Comparison of ENCODE assay signal across 8 cellular contexts in genomic region chr3:39141211-39141995, GRCh38. TPM values are rescaled to one million over a fixed set of nuclear protein-coding genes. Genes with fewer than 3 reads are reported as not detected.
DNase-seq lines count a peak whose midpoint lies in the region; ATAC-seq and TF ChIP-seq lines count a peak whose summit lies in the region.

No MANE protein-coding gene starts in this region.

- peak overlapping the region; percentile 68 for H3K27ac Mint-ChIP-seq in activated naive CD4-positive, alpha-beta T cell treated with anti-CD3 and anti-CD28 coated beads, Interleukin-2, amount 10 ng/mL, durations not matched to agents 7 days and 5 days
- peak overlapping the region; percentile 59 for H3K27ac Mint-ChIP-seq in MCF 10A (ENCODE audit: low read depth, unreplicated experiment)

- H3K4me1 ChIP-seq in lung (ENCODE audit: control insufficient read depth in 2 of 2, insufficient read depth in 2 of 2, low read length in 2 of 2) (peaks cover 17 to 52% of the 10 kb centered on the region in 2 donors), vagina (peaks cover 62% of the 10 kb centered on the region)

- POLR2A ChIA-PET in MCF 10A (lab: Yijun Ruan, JAX): interaction anchor here (0.6 to 2.0 kb wide), 10 partner anchors 8 to 231 kb away, joined by 3 to 8 read pairs (median 4); partner anchors contain the start of genes GORASP1 and TTC21A

- no peaks in the 10 kb centered on the region for H3K9me3 ChIP-seq in lung (ENCODE audit: control insufficient read depth in 2 of 2, insufficient read depth in 1 of 2, low read length in 1 of 2)
- no peaks in the 10 kb centered on the region for H3K9me3 ChIP-seq in vagina
- no peaks in the 10 kb centered on the region for H3K9me3 ChIP-seq in MG63

- no peak for TF ChIP-seq POLR2A in vagina (IDR thresholded peaks at IDR 0.05)

- peaks cover 48% of the 10 kb centered on the region for H3K36me3 Mint-ChIP-seq in activated naive CD4-positive, alpha-beta T cell treated with anti-CD3 and anti-CD28 coated beads, Interleukin-2, amount 10 ng/mL, durations not matched to agents 7 days and 5 days
- H3K36me3 Mint-ChIP-seq in MCF 10A (ENCODE audit: insufficient read depth, unreplicated experiment): peaks cover 41% of the 10 kb centered on the region

- no TSS peak for BruUV-seq in MCF 10A (replicated peaks; lab: Mats Ljungman, UMichigan)

- CTCF ChIA-PET in activated naive CD4-positive, alpha-beta T cell treated with anti-CD3 and anti-CD28 coated beads, Interleukin-2, amount 10 ng/mL, durations not matched to agents 7 days and 5 days (lab: Charles Lee): no interaction called here
- CTCF ChIA-PET in MCF 10A (lab: Yijun Ruan, JAX): interaction anchor here (0.5 to 2.2 kb wide), 11 partner anchors 13 to 1887 kb away, joined by 3 to 9 read pairs (median 5); partner anchors contain the start of genes GORASP1 and TTC21A

- TF ChIP-seq CTCF in MCF 10A (IDR thresholded peaks at IDR 0.05; ENCODE audit: unreplicated experiment): no peak
- TF ChIP-seq CTCF in lung (IDR thresholded peaks at IDR 0.05; ENCODE audit: control extremely low read depth, extremely low read depth): no peak
- TF ChIP-seq CTCF in vagina (IDR thresholded peaks at IDR 0.05): no peak

- H3K4me3 ChIP-seq in lung (no peak overlapping the region), vagina (no peak overlapping the region), MG63 (no peak overlapping the region)

- ATAC-seq in lung (ENCODE audit: insufficient read depth, low FRiP score): peak; percentile 46
- no peak for ATAC-seq in HG03342 (IDR thresholded peaks at IDR 0.05; ENCODE audit: unreplicated experiment)

- no peaks in the 10 kb centered on the region for H3K27me3 Mint-ChIP-seq in activated naive CD4-positive, alpha-beta T cell treated with anti-CD3 and anti-CD28 coated beads, Interleukin-2, amount 10 ng/mL, durations not matched to agents 7 days and 5 days
- no peaks in the 10 kb centered on the region for H3K27me3 Mint-ChIP-seq in MCF 10A (ENCODE audit: insufficient read depth, unreplicated experiment)

- no peak overlapping the region for H3K4me3 Mint-ChIP-seq in activated naive CD4-positive, alpha-beta T cell treated with anti-CD3 and anti-CD28 coated beads, Interleukin-2, amount 10 ng/mL, durations not matched to agents 7 days and 5 days
- H3K4me3 Mint-ChIP-seq in MCF 10A (ENCODE audit: unreplicated experiment): no peak overlapping the region

- no peaks in the 10 kb centered on the region for H3K9me3 Mint-ChIP-seq in activated naive CD4-positive, alpha-beta T cell treated with anti-CD3 and anti-CD28 coated beads, Interleukin-2, amount 10 ng/mL, durations not matched to agents 7 days and 5 days
- H3K9me3 Mint-ChIP-seq in MCF 10A (ENCODE audit: unreplicated experiment): no peaks in the 10 kb centered on the region

- DNase-seq in activated naive CD4-positive, alpha-beta T cell treated with anti-CD3 and anti-CD28 coated beads, Interleukin-2, amount 10 ng/mL, durations not matched to agents 7 days and 5 days: no peak
- no peak for DNase-seq in activated naive CD4-positive, alpha-beta T cell (lab: John Stamatoyannopoulos, UW)
- peak; percentile 67 for DNase-seq in MCF 10A (ENCODE audit: unreplicated experiment)
- peak; percentile 80 for DNase-seq in lung (ENCODE audit: low spot score)
- no peak for DNase-seq in vagina (ENCODE audit: extremely low spot score in 2 of 2)
- DNase-seq in KG1 (lab: John Stamatoyannopoulos, UW): no peak
- DNase-seq in MG63: no peak

- H3K27ac ChIP-seq in lung (ENCODE audit: low read depth in 1 of 2, low read length in 1 of 2): peak overlapping the region; percentile 4 to 88
- H3K27ac ChIP-seq in vagina: peak overlapping the region; percentile 75

- intact Hi-C loops in MCF 10A (cut with micrococcal nuclease): no loop called here
- intact Hi-C loops in vagina (cut with DNase I): no loop called here

- H3K27me3 ChIP-seq in lung (ENCODE audit: control insufficient read depth, insufficient read depth) (no peaks in the 10 kb centered on the region), vagina (no peaks in the 10 kb centered on the region), MG63 (no peaks in the 10 kb centered on the region)

- H3K36me3 ChIP-seq in lung (ENCODE audit: control insufficient read depth in 2 of 2, insufficient read depth in 2 of 2, low read length in 2 of 2) (peaks cover 15 to 67% of the 10 kb centered on the region in 2 donors), vagina (peaks cover 0 to 56% of the 10 kb centered on the region in 2 donors), MG63 (peaks cover 16% of the 10 kb centered on the region)

- H3K4me1 Mint-ChIP-seq in activated naive CD4-positive, alpha-beta T cell treated with anti-CD3 and anti-CD28 coated beads, Interleukin-2, amount 10 ng/mL, durations not matched to agents 7 days and 5 days: peaks cover 30% of the 10 kb centered on the region
- peaks cover 22% of the 10 kb centered on the region for H3K4me1 Mint-ChIP-seq in MCF 10A (ENCODE audit: insufficient read depth, unreplicated experiment)

- 32 to 47% methylated on average over 3 of the region's 3 CpGs for WGBS in lung, 2 donors

RNA-seq across cellular contexts. Expression of gene CSRNP1, which starts 12.0 kb away (rescaled TPM):
- total RNA-seq in MCF 10A (2022) (11.9 and 14.3 TPM in 2 replicates), lung (10 to 100 TPM; 32.8 to 37.9 TPM), vagina (99.7 TPM)
- polyA plus RNA-seq in lung: 10 to 100 TPM; 25.2 to 97.8 TPM
- total RNA-seq in MG63 (2014; rRNA removed; shearing (Covaris generic); ENCODE audit: low replicate concordance): 8.4 TPM in 2 replicates

RNA-seq across cellular contexts. Expression of gene TTC21A, which starts 33.9 kb away (rescaled TPM):
- total RNA-seq in MCF 10A (2022): 2.1 and 5.4 TPM in 2 replicates
- 10 to 100 TPM; 14.2 to 30.4 TPM for total RNA-seq in lung
- 1 to 10 TPM; 6.1 to 9.2 TPM for polyA plus RNA-seq in lung
- 8.8 TPM for total RNA-seq in vagina
- 0.32 and 0.40 TPM in 2 replicates for total RNA-seq in MG63 (2014; rRNA removed; shearing (Covaris generic); ENCODE audit: low replicate concordance)

RNA-seq across cellular contexts. Expression of gene GORASP1, which starts 34.0 kb away (rescaled TPM):
- total RNA-seq in MCF 10A (2022) (34.4 and 40.7 TPM in 2 replicates), lung (10 to 100 TPM; 54.8 to 71.1 TPM), vagina (45.9 TPM)
- polyA plus RNA-seq in lung: 10 to 100 TPM; 28.7 to 42.3 TPM
- 11.4 and 19.4 TPM in 2 replicates for total RNA-seq in MG63 (2014; rRNA removed; shearing (Covaris generic); ENCODE audit: low replicate concordance)

RNA-seq across cellular contexts. Expression of gene XIRP1, which starts 51.0 kb away (rescaled TPM):
- total RNA-seq in MCF 10A (2022) (not detected in 2 replicates), lung (under 1 TPM; 0.37 to 0.67 TPM), vagina (not detected)
- under 1 TPM; 0.08 to 0.81 TPM for polyA plus RNA-seq in lung
- not detected in 2 replicates for total RNA-seq in MG63 (2014; rRNA removed; shearing (Covaris generic); ENCODE audit: low replicate concordance)

Comparison
In these comparisons a context has a peak if more than half of its experiments do, and no peak if none do; other contexts are left out.
1. DNase-seq: peak in MCF 10A (single experiment) and lung (single experiment); none in activated naive CD4-positive, alpha-beta T cell treated with anti-CD3 and anti-CD28 coated beads, Interleukin-2, amount 10 ng/mL, durations not matched to agents 7 days and 5 days (single experiment), activated naive CD4-positive, alpha-beta T cell (0 of 4), vagina (0 of 2), KG1 (single experiment) and MG63 (single experiment).